15 cellular contexts compared by ENCODE assay signal in the genomic region with DNA sequence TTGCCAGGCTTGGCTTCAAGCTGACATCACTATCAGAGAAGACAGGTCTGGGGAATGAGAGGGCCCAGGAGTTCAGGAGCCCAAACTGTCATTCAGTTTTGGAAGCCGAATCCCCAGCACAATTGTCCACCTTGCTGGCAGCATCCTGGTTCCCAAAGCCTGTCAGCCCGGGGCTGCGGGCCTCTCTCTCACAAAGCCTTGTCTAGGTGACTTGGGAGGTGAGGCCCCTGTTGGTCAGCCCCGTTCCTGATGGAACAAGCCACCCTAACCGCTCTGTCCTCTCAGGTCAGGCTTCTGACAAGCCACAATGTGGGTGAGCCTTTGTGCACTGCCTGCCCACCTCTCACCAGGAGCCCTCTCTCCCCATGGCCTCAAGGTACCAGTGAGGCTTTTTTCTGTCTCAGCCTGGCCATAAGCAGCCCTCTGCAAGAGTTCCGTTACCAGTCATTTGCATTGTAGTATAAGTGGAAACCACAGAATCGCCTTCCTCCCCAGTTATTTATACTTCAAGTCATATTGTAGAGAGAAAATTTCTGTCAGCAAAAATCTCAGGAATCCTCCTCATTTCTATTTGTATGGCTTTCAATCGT.
DNase-seq lines count a peak whose midpoint lies in the region; ATAC-seq and TF ChIP-seq lines count a peak whose summit lies in the region.
"Had no signal": no experiment of that assay in that cellular context is flagged by ENCODE, and none has a peak within 500 bp of the region (broad histone marks: within the 10 kb centered on the region; RNA-seq: fewer than 3 reads in every experiment).

No MANE protein-coding gene starts in this region.

- ATAC-seq in GM18517 (IDR thresholded peaks at IDR 0.05; ENCODE audit: unreplicated experiment) = peak; percentile 76
- peak; percentile 70 for ATAC-seq in GM21367 (IDR thresholded peaks at IDR 0.05; ENCODE audit: unreplicated experiment)
- peak; percentile 48 for ATAC-seq in HG02981 (IDR thresholded peaks at IDR 0.05; ENCODE audit: unreplicated experiment)
- ATAC-seq: Panc1, upper lobe of right lung had no signal

- DNase-seq in NCI-H69 (lab: John Stamatoyannopoulos, UW) = no peak
- DNase-seq in stimulated activated CD4-positive, alpha-beta T cell treated with anti-CD3 and anti-CD28 coated beads, Interleukin-1b, Interleukin-23, amount 100 ng/mL, for 48 hours = no peak
- DNase-seq in DMS153 treated with DMSO at 0.1 percent for 48 hours (lab: John Stamatoyannopoulos, UW; ENCODE audit: unreplicated experiment) = no peak
- no peak for DNase-seq in DMS79 treated with DMSO at 0.1 percent for 48 hours (lab: John Stamatoyannopoulos, UW)
- DNase-seq: anterior cingulate cortex; CD4-positive, CD25-positive, alpha-beta regulatory T cell; effector CD8-positive, alpha-beta T cell; HCEC 1CT; NCI-H2029 treated with DMSO at 0.1 percent for 48 hours; upper lobe of right lung had no signal

- peak; percentile 87 for TF ChIP-seq POLR2A in Raji (IDR thresholded peaks at IDR 0.05; ENCODE audit: insufficient read depth, low read depth, low read length)
